Comparison of ENCODE assay signal across 10 cellular contexts in the genomic region with DNA sequence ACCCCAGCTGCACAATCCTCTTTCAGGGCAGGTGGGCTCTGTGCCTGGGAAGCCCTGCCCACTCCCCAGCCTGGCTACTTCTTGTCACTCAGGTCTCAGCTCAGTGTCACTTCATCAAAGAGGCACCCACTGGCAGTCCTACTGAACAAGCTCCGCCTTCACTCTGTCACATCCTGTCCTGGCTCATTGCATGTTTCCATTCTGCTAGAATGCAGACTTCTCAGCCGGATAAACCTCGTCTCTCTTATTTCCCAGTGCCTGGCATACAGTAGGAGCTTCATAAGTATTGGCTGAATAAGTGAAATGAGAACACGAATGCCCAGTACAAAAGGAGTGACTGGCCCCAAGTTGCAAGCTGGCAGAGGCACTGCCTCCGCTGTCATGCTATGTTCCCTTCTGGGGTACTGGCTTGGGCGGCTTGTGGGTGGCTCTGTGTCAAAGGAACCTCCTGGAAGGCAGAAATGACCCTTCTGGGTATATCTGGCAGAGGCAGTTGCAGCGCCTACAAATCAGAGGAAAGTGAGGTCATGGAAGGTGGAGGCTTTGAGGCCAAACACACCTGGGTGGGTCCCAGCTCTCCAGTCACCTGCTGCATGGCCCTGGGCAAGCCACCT.
DNase-seq lines count a peak whose midpoint lies in the region; ATAC-seq, FAIRE-seq and TF ChIP-seq lines count a peak whose summit lies in the region.
"Had no signal": no experiment of that assay in that cellular context is flagged by ENCODE, and none has a peak within 500 bp of the region (broad histone marks: within the 10 kb centered on the region; RNA-seq: fewer than 3 reads in every experiment).

No MANE protein-coding gene starts in this region.

- TF ChIP-seq CTCF in CD4-positive, alpha-beta T cell (IDR thresholded peaks at IDR 0.05): no peak
- TF ChIP-seq CTCF in NB4 (IDR thresholded peaks at IDR 0.05; ENCODE audit: low read depth, low read length): no peak
- TF ChIP-seq CTCF in esophagus squamous epithelium (IDR thresholded peaks at IDR 0.05): no peak
- TF ChIP-seq CTCF in pancreas (IDR thresholded peaks at IDR 0.05): no peak

- peaks cover 4% of the 10 kb centered on the region for H3K4me1 Mint-ChIP-seq in CD4-positive, alpha-beta T cell (ENCODE audit: low read depth)

- no peak overlapping the region for H3K27ac Mint-ChIP-seq in CD4-positive, alpha-beta T cell

- H3K36me3 Mint-ChIP-seq in CD4-positive, alpha-beta T cell (ENCODE audit: low read depth): no peaks in the 10 kb centered on the region

- CTCF ChIA-PET in CD4-positive, alpha-beta T cell (lab: Charles Lee): interaction anchor here (0.7 kb wide), 1 partner anchor 354 kb away, joined by 4 read pairs; no protein-coding TSS in a partner anchor

- H3K4me1 ChIP-seq in esophagus squamous epithelium: peaks cover 13 to 45% (median 22%) of the 10 kb centered on the region in 3 donors
- H3K4me1 ChIP-seq in pancreas: peaks cover 0 to 8% (median 0%) of the 10 kb centered on the region in 3 donors
- H3K4me1 ChIP-seq in SJCRH30: no peaks in the 10 kb centered on the region

- TF ChIP-seq POLR2A in NB4 (IDR thresholded peaks at IDR 0.05; ENCODE audit: extremely low read depth, insufficient read length) (no peak), esophagus squamous epithelium (IDR thresholded peaks at IDR 0.05) (no peak)

- H3K4me3 Mint-ChIP-seq in CD4-positive, alpha-beta T cell: no peak overlapping the region

- H3K27me3 Mint-ChIP-seq in CD4-positive, alpha-beta T cell: no peaks in the 10 kb centered on the region

- H3K9me3 ChIP-seq in CD4-positive, alpha-beta T cell (ENCODE audit: control insufficient read depth, low read length): no peaks in the 10 kb centered on the region
- H3K9me3 ChIP-seq in esophagus squamous epithelium (no peaks in the 10 kb centered on the region), pancreas (no peaks in the 10 kb centered on the region), SJCRH30 (replicated peaks) (no peaks in the 10 kb centered on the region)

- no peaks in the 10 kb centered on the region for H3K27me3 ChIP-seq in CD4-positive, alpha-beta T cell (ENCODE audit: control insufficient read depth, insufficient read depth, low read length)
- H3K27me3 ChIP-seq in esophagus squamous epithelium: peaks cover 0 to 60% (median 0%) of the 10 kb centered on the region in 4 donors
- no peaks in the 10 kb centered on the region for H3K27me3 ChIP-seq in pancreas
- H3K27me3 ChIP-seq in SJCRH30: no peaks in the 10 kb centered on the region

- intact Hi-C loops in CD4-positive, alpha-beta T cell (cut with DNase I, micrococcal nuclease): no loop called here
- intact Hi-C loops in esophagus squamous epithelium (cut with DNase I) (no loop called here), pancreas (cut with DNase I) (no loop called here)

- H3K4me3 ChIP-seq in NB4 (ENCODE audit: low read depth, low read length) (no peak overlapping the region), esophagus squamous epithelium (no peak overlapping the region), pancreas (no peak overlapping the region), SJCRH30 (no peak overlapping the region)

- POLR2A ChIA-PET in CD4-positive, alpha-beta T cell (lab: Charles Lee): no interaction called here

- no peaks in the 10 kb centered on the region for H3K36me3 ChIP-seq in esophagus squamous epithelium
- no peaks in the 10 kb centered on the region for H3K36me3 ChIP-seq in pancreas
- no peaks in the 10 kb centered on the region for H3K36me3 ChIP-seq in SJCRH30

- no peak for FAIRE-seq in pancreas (lab: Jason Lieb, UNC)

- ATAC-seq in CD4-positive, alpha-beta T cell (ENCODE audit: poor library complexity): peak; percentile 41
- ATAC-seq in pancreas: peak in 3 of 4 donors; percentile 3 to 20 (median 15)
- no peak for ATAC-seq in HG03039 (IDR thresholded peaks at IDR 0.05; ENCODE audit: unreplicated experiment)
- ATAC-seq in GM18870 (IDR thresholded peaks at IDR 0.05; ENCODE audit: unreplicated experiment): no peak
- ATAC-seq: Panc1 had no signal

- no peaks in the 10 kb centered on the region for H3K9me3 Mint-ChIP-seq in CD4-positive, alpha-beta T cell

- no peak overlapping the region for H3K27ac ChIP-seq in CD4-positive, alpha-beta T cell (ENCODE audit: low read depth, low read length)
- H3K27ac ChIP-seq in esophagus squamous epithelium (peak overlapping the region in 3 of 4 donors; percentile 42 to 76 (median 64)), pancreas (no peak overlapping the region), SJCRH30 (no peak overlapping the region)

- 47 to 58% methylated on average over 3 to 4 of the region's 7 CpGs for WGBS in esophagus squamous epithelium, 2 donors
- 81 to 88% methylated on average over 7 of the region's 7 CpGs for WGBS in pancreas, 2 donors

- DNase-seq in CD4-positive, alpha-beta T cell: no peak
- DNase-seq in NB4 (ENCODE audit: low read depth): peak; percentile 60
- DNase-seq in esophagus squamous epithelium (lab: John Stamatoyannopoulos, UW): no peak
- DNase-seq in pancreas: peak in 1 of 6 donors; percentile 23
- no peak for DNase-seq in SJCRH30
- no peak for DNase-seq in activated gamma-delta T cell treated with Interleukin-2 at 50 U/mL for 16 hours
- DNase-seq: NCI-H1105 treated with DMSO at 0.1 percent for 48 hours had no signal

Comparison
In these comparisons a context has a peak if more than half of its experiments do, and no peak if none do; other contexts are left out.
1. ATAC-seq: peak in CD4-positive, alpha-beta T cell (single experiment) and pancreas (3 of 4); none in HG03039 (single experiment) and GM18870 (single experiment).
2. H3K27ac ChIP-seq: peak in esophagus squamous epithelium (3 of 4); none in CD4-positive, alpha-beta T cell (single experiment), pancreas (0 of 4) and SJCRH30 (single experiment).